ENCODE assay signal across 29 cellular contexts in genomic region chr16:2455081-2455845, GRCh38. TPM values are rescaled to one million over a fixed set of nuclear protein-coding genes. Genes with fewer than 3 reads are reported as not detected.
DNase-seq lines count a peak whose midpoint lies in the region; ATAC-seq, FAIRE-seq and TF ChIP-seq lines count a peak whose summit lies in the region.
"Had no signal": no experiment of that assay in that cellular context is flagged by ENCODE, and none has a peak within 500 bp of the region (broad histone marks: within the 10 kb centered on the region; RNA-seq: fewer than 3 reads in every experiment).

No MANE protein-coding gene starts in this region.

- no peak for TF ChIP-seq CTCF in osteoblast (IDR thresholded peaks at IDR 0.05; ENCODE audit: extremely low read depth, low read depth, low read length)

- DNase-seq in DMS 273 (lab: John Stamatoyannopoulos, UW; ENCODE audit: unreplicated experiment) (peak; percentile 50), DMS 273 treated with DMSO at 0.1 percent for 48 hours (lab: John Stamatoyannopoulos, UW) (no peak), H7 (peak; percentile 26), NCI-H2171 treated with DMSO at 0.1 percent for 48 hours (lab: John Stamatoyannopoulos, UW) (peak; percentile 39), osteoblast (ENCODE audit: insufficient read length, low spot score, missing footprints) (peak; percentile 58), RCC 7860 (ENCODE audit: low spot score) (no peak)
- DNase-seq: DMS153; DND-41; H9; HFFc6; Kasumi-1; NCI-H1092 treated with DMSO at 0.1 percent for 48 hours; NCI-H1436; NCI-H187; NCI-H2081 treated with DMSO at 0.1 percent for 48 hours; NCI-H446; NCI-H524 treated with DMSO at 0.1 percent for 48 hours; NCI-H774; NK-92 treated with Interleukin-12 subunit alpha and Interleukin-12 subunit beta, amount 100 ng/mL, for 24 hours; PC-3; Right ventricle myocardium superior had no signal

- no peaks in the 10 kb centered on the region for H3K27me3 ChIP-seq in H7 (ENCODE audit: control insufficient read depth, insufficient read depth, low read length)
- H3K27me3 ChIP-seq in osteoblast (ENCODE audit: insufficient read depth, low read length), result no peaks in the 10 kb centered on the region
- H3K27me3 ChIP-seq: SJSA1 had no signal

- H3K79me2 ChIP-seq in osteoblast (ENCODE audit: insufficient read depth, low read length), result no peaks in the 10 kb centered on the region

- no peaks in the 10 kb centered on the region for H4K20me1 ChIP-seq in osteoblast (ENCODE audit: insufficient read depth, low read length)

- H3K4me1 ChIP-seq in osteoblast (ENCODE audit: insufficient read depth, low read length), result peaks cover 3% of the 10 kb centered on the region

- no peak overlapping the region for H3K4me3 ChIP-seq in H7 (ENCODE audit: insufficient read depth, low read depth, low read length)
- no peak overlapping the region for H3K4me3 ChIP-seq in osteoblast (ENCODE audit: insufficient read depth, low read length)
- H3K4me3 ChIP-seq: SJSA1 had no signal

- FAIRE-seq in RCC 7860 (lab: Jason Lieb, UNC), result no peak
- FAIRE-seq: GM19239 had no signal

- ATAC-seq in activated CD4-positive, CD25-positive, alpha-beta regulatory T cell treated with anti-CD3 and anti-CD28 coated beads, Interleukin-2, amount 50 U/mL, for 24 hours, result no peak
- ATAC-seq: CD8-positive, alpha-beta T cell; PC-3 had no signal

- H3K27ac ChIP-seq in osteoblast (ENCODE audit: low read depth, low read length), result no peak overlapping the region
- H3K27ac ChIP-seq: 22Rv1, C4-2B, SJSA1 had no signal

- H2AFZ ChIP-seq in osteoblast (ENCODE audit: low read length), result no peak overlapping the region

- H3K36me3 ChIP-seq in H7 (replicated peaks; ENCODE audit: control insufficient read depth, insufficient read depth, low read length) (peaks cover 41% of the 10 kb centered on the region), osteoblast (ENCODE audit: insufficient read depth, low read length) (peaks cover 46% of the 10 kb centered on the region)

- no peak overlapping the region for H3K4me2 ChIP-seq in osteoblast (ENCODE audit: insufficient read depth, low read length)

- H3K9me3 ChIP-seq in osteoblast (ENCODE audit: low read depth, low read length), result no peaks in the 10 kb centered on the region
- H3K9me3 ChIP-seq: SJSA1 had no signal

RNA-seq across cellular contexts. Expression of gene TEDC2, which starts 4.6 kb away (rescaled TPM):
- 87.2 and 90.7 TPM in 2 replicates for total RNA-seq in H7 (2014; rRNA removed; shearing (Covaris generic))
- total RNA-seq in osteoblast, result 3.5 and 5.1 TPM in 2 replicates

RNA-seq across cellular contexts. Expression of gene NTN3, which starts 15.8 kb away (rescaled TPM):
- 0.73 TPM in 1 of 2 replicates, not detected in the other for total RNA-seq in H7 (2014; rRNA removed; shearing (Covaris generic))
- under 0.01 and 0.36 TPM in 2 replicates for total RNA-seq in osteoblast
- total RNA-seq: B cell; CD8-positive, alpha-beta T cell; PC-3; RPMI7951 had no signal

RNA-seq across cellular contexts. Expression of gene TBC1D24, which starts 19.7 kb away (rescaled TPM):
- total RNA-seq in H7 (2014; rRNA removed; shearing (Covaris generic)), result 12.3 and 13.5 TPM in 2 replicates
- total RNA-seq in osteoblast, result 15.9 and 16.6 TPM in 2 replicates

RNA-seq across cellular contexts. Expression of gene CCNF, which starts 26.0 kb away (rescaled TPM):
- 81.5 and 82.6 TPM in 2 replicates for total RNA-seq in H7 (2014; rRNA removed; shearing (Covaris generic))
- 6.9 and 7.4 TPM in 2 replicates for total RNA-seq in osteoblast

RNA-seq across cellular contexts. Expression of gene ATP6V0C, which starts 58.5 kb away (rescaled TPM):
- total RNA-seq in H7 (2014; rRNA removed; shearing (Covaris generic)), result 40.5 and 56.4 TPM in 2 replicates
- total RNA-seq in osteoblast, result 18.8 and 22.7 TPM in 2 replicates

Comparison
In these comparisons a context has a peak if more than half of its experiments do, and no peak if none do; other contexts are left out.
1. DNase-seq: peak in DMS 273 (single experiment), H7 (single experiment), NCI-H2171 treated with DMSO at 0.1 percent for 48 hours (single experiment) and osteoblast (single experiment); none in DMS 273 treated with DMSO at 0.1 percent for 48 hours (single experiment) and RCC 7860 (single experiment).
2. RNA of gene TEDC2, which starts 4.6 kb away (total RNA-seq): 87.2 to 90.7 TPM in H7; 3.5 to 5.1 TPM in osteoblast; every median in the first group is over 10 times any median in the second.